Comparison of ENCODE assay signal across 1 cellular context in genomic region chr4:87053064-87053693, GRCh38.
TF ChIP-seq lines count a peak whose summit lies in the region.

No MANE protein-coding gene starts in this region.

TF ChIP-seq in WTC11, 78 proteins besides CTCF, POLR2A, EP300 and RAD21 (continued from another document):
- TF ChIP-seq PREB (CRISPR knock-in tag; IDR thresholded peaks at IDR 0.05; ENCODE audit: borderline replicate concordance) (no peak), AR (CRISPR knock-in tag; IDR thresholded peaks at IDR 0.05) (no peak), ZNF423 (CRISPR knock-in tag; IDR thresholded peaks at IDR 0.05) (no peak), FOXP4 (CRISPR knock-in tag; IDR thresholded peaks at IDR 0.05) (no peak), ZBTB21 (CRISPR knock-in tag; IDR thresholded peaks at IDR 0.05; ENCODE audit: borderline replicate concordance) (no peak)
